11 cellular contexts compared by ENCODE assay signal in the genomic region with DNA sequence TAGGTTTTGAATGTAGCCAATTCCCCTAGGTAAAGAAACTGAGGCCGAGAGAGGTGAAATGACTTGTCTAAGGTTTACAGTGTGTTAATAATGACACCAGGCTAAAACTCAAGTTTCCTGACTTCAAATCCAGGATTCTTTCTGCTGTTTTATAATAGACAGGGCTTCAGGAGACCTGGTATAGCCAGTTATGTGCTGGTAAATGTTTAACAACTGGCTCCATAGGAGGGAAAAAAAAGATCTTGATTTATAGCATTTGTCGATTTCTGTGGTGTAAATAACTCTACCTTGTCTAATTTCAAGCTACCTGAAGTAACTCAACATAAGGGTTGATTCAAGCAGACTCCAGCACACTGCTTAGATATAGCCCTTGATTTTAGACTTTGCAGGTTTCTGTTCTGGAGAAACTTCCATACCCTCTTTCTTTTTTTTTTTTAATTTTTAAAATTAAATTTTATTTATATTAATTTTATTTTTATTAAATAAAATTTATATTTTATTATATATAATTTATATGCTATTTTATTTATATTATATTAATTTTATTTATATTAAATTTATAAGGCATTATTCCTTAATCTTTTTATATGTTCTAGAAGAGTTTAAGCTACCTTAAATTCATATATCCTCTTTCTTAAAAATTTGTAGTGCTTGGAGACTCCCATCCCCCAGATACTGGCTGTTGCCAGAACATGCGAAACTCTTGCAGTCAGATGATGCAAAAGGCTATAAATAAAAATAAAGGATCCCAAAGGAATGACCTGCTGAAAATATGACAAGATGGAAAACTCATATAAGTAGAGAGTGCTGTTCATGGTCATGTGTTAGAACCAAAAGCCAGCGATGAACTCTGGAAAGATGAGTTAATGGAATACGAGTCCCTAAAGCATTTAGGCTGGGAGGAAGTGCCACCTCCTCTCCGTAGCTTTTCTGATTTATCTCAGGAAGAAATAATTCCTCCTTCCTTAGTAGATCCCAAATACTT. TPM values are rescaled to one million over a fixed set of nuclear protein-coding genes. Genes with fewer than 3 reads are reported as not detected.
DNase-seq lines count a peak whose midpoint lies in the region; ATAC-seq and TF ChIP-seq lines count a peak whose summit lies in the region.
"Had no signal": no experiment of that assay in that cellular context is flagged by ENCODE, and none has a peak within 500 bp of the region (broad histone marks: within the 10 kb centered on the region; RNA-seq: fewer than 3 reads in every experiment).

No MANE protein-coding gene starts in this region.

- H3K9ac ChIP-seq in SK-N-MC (ENCODE audit: insufficient read length), result peak overlapping the region; percentile 49

- H3K27me3 ChIP-seq in aorta (ENCODE audit: control insufficient read depth in 1 of 2, insufficient read depth in 2 of 2, low read length in 1 of 2), result no peaks in the 10 kb centered on the region
- H3K27me3 ChIP-seq: dorsolateral prefrontal cortex had no signal

- H3K9me3 ChIP-seq in SK-N-MC (ENCODE audit: low read depth, low read length) (no peaks in the 10 kb centered on the region), aorta (ENCODE audit: control insufficient read depth, low read length) (no peaks in the 10 kb centered on the region)

- TF ChIP-seq CTCF in fibroblast of pulmonary artery (IDR thresholded peaks at IDR 0.05; ENCODE audit: low read length, missing control alignments), result no peak
- no peak for TF ChIP-seq CTCF in omental fat pad (IDR thresholded peaks at IDR 0.05)

- ATAC-seq in omental fat pad (ENCODE audit: low FRiP score) (peak; percentile 21), aorta (ENCODE audit: low FRiP score) (peak; percentile 53), HG03039 (IDR thresholded peaks at IDR 0.05; ENCODE audit: unreplicated experiment) (no peak)
- ATAC-seq: activated CD4-positive, CD25-positive, alpha-beta regulatory T cell treated with anti-CD3 and anti-CD28 coated beads, Interleukin-2, amount 50 U/mL, for 24 hours; activated T-helper 17 cell treated with anti-CD3 and anti-CD28 coated beads, Interleukin-2, amount 50 U/mL, for 72 hours had no signal

- peak overlapping the region; percentile 63 for H3K27ac ChIP-seq in SK-N-MC
- peak overlapping the region in 1 of 2 donors; percentile 96 for H3K27ac ChIP-seq in aorta (ENCODE audit: low read depth in 1 of 2, low read length in 2 of 2)

- H3K36me3 ChIP-seq in SK-N-MC (ENCODE audit: insufficient read depth, low read length) (no peaks in the 10 kb centered on the region), aorta (ENCODE audit: control insufficient read depth in 1 of 2, insufficient read depth in 2 of 2, low read length in 1 of 2) (no peaks in the 10 kb centered on the region)

- intact Hi-C loops in aorta (cut with DNase I), result loop anchor here in 1 of 2 donors (5.0 kb wide), 1 partner anchor 33 kb away; a partner anchor contains a TSS

- DNase-seq in SK-N-MC (ENCODE audit: low read depth, low spot score) (no peak), fibroblast of pulmonary artery (ENCODE audit: low read depth) (peak; percentile 85), omental fat pad (ENCODE audit: low spot score) (no peak), aorta (no peak), kidney glomerular epithelial cell (lab: John Stamatoyannopoulos, UW) (no peak)
- no peak for DNase-seq in activated T-cell treated with anti-CD3 and anti-CD28 coated beads, Interleukin-2, amount 50 U/mL, for 48 hours
- DNase-seq: dorsolateral prefrontal cortex, nucleus accumbens had no signal

- H3K4me3 ChIP-seq in SK-N-MC, result peak overlapping the region; percentile 30; the same call in 1 of the 2 replicates
- H3K4me3 ChIP-seq in fibroblast of pulmonary artery (replicated peaks; ENCODE audit: low read depth, low read length), result no peak overlapping the region
- H3K4me3 ChIP-seq in aorta (ENCODE audit: low read length in 2 of 2), result no peak overlapping the region
- H3K4me3 ChIP-seq: dorsolateral prefrontal cortex had no signal

- H3K4me1 ChIP-seq in aorta (ENCODE audit: control insufficient read depth in 1 of 2, insufficient read depth in 2 of 2, low read length in 2 of 2), result no peaks in the 10 kb centered on the region

- WGBS in aorta, 2 donors, result 14 to 17% methylated on average over 6 of the region's 6 CpGs

RNA-seq across cellular contexts. Expression of a gene that starts 35.4 kb away (rescaled TPM):
- total RNA-seq in omental fat pad (100 to 1,000 TPM; 101 to 152 (median 120) TPM), aorta (10 to 100 TPM; 91.1 to 98.4 TPM)
- 100 to 1,000 TPM in 1 of 2 donors, 10 to 100 TPM in 1; 50.1 to 114 TPM for polyA plus RNA-seq in aorta

RNA-seq across cellular contexts. Expression of a gene that starts 55.9 kb away (rescaled TPM):
- total RNA-seq in omental fat pad (100 to 1,000 TPM; 139 to 173 (median 153) TPM), aorta (10 to 100 TPM; 93.5 to 94.7 TPM)
- polyA plus RNA-seq in aorta, result 100 to 1,000 TPM in 1 of 2 donors, 10 to 100 TPM in 1; 75.3 to 141 TPM
